Comparison of ENCODE assay signal across 13 cellular contexts in the genomic region with DNA sequence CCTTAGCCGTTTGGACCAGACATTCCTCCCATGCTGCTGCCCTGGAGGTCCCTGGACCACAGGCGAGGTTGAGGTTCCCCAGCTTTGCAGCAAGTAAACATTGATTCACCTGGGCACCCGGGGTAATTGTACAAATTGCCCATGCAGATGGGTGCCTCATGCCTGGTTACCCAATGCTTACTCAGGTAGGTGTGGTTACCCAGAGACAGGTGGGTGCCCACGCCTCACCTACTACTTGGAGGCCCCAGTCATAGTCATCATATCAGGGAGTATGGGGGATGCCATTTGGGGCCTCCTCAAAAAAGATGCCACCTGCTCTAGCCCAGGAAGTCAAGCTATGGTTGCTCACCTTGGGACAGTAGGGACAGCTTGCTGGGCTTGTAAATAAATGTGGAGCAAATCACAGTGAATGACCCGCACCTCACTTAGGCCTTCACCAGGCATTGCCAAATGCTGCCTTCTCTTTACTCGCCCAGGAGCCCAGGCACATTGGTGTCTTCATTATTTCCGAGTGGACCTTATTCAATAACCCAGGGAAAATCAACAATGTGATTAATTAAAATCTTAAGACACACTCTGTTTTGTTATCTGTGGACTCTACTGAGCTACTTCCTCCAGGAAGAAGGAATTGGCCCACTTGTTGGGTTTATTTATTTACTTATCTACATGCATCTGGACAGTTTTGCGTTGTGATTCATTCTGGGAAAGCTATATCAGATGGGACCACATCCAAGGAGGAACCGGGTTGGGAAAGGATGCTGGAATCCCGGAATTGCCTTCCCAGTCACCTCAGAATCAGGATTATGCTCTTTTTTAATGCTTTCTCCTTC. TPM values are rescaled to one million over a fixed set of nuclear protein-coding genes. Genes with fewer than 3 reads are reported as not detected.
DNase-seq lines count a peak whose midpoint lies in the region; ATAC-seq and TF ChIP-seq lines count a peak whose summit lies in the region.
"Had no signal": no experiment of that assay in that cellular context is flagged by ENCODE, and none has a peak within 500 bp of the region (broad histone marks: within the 10 kb centered on the region; RNA-seq: fewer than 3 reads in every experiment).

No MANE protein-coding gene starts in this region.

- no peaks in the 10 kb centered on the region for H3K36me3 Mint-ChIP-seq in CD14-positive monocyte
- H3K36me3 Mint-ChIP-seq: activated naive CD4-positive, alpha-beta T cell treated with anti-CD3 and anti-CD28 coated beads, Interleukin-2, amount 50 U/mL, for 24 hours had no signal

- no peaks in the 10 kb centered on the region for H3K36me3 ChIP-seq in PC-3 (ENCODE audit: low read depth, low read length)

- DNase-seq in EL: peak; percentile 88
- DNase-seq in PC-3: peak; percentile 98
- DNase-seq in dedifferentiated amniotic fluid mesenchymal stem cell (ENCODE audit: extremely low spot score): peak; percentile 47
- DNase-seq in omental fat pad (ENCODE audit: low spot score): no peak
- no peak for DNase-seq in GF-D8 (lab: John Stamatoyannopoulos, UW)
- no peak for DNase-seq in NCI-H146 (lab: John Stamatoyannopoulos, UW)
- no peak for DNase-seq in CD14-positive monocyte (ENCODE audit: low spot score)
- DNase-seq: activated CD4-positive, alpha-beta T cell treated with anti-CD3 and anti-CD28 coated beads, Interleukin-2, amount 50 U/mL, for 1 hour; DMS79; GOT3; NCI-H2081 had no signal

- no peak overlapping the region for H3K27ac Mint-ChIP-seq in CD14-positive monocyte
- H3K27ac Mint-ChIP-seq: activated naive CD4-positive, alpha-beta T cell treated with anti-CD3 and anti-CD28 coated beads, Interleukin-2, amount 50 U/mL, for 24 hours had no signal

- H3K27me3 Mint-ChIP-seq in CD14-positive monocyte (ENCODE audit: low read depth in 3 of 3): peaks cover 2 to 9% (median 4%) of the 10 kb centered on the region in 3 donors

- H3K27me3 ChIP-seq in PC-3 (ENCODE audit: low read length): no peaks in the 10 kb centered on the region

- H3K9ac ChIP-seq in PC-3 (ENCODE audit: low read length): peak overlapping the region; percentile 73

- H2AFZ ChIP-seq in PC-3 (ENCODE audit: low read length): no peak overlapping the region

- H3K4me3 Mint-ChIP-seq in CD14-positive monocyte: no peak overlapping the region
- H3K4me3 Mint-ChIP-seq: activated naive CD4-positive, alpha-beta T cell treated with anti-CD3 and anti-CD28 coated beads, Interleukin-2, amount 50 U/mL, for 24 hours had no signal

- peaks cover 3% of the 10 kb centered on the region for H3F3A ChIP-seq in PC-3 (ENCODE audit: low read length, unreplicated experiment)

- no peaks in the 10 kb centered on the region for H3K4me1 Mint-ChIP-seq in CD14-positive monocyte
- H3K4me1 Mint-ChIP-seq: activated naive CD4-positive, alpha-beta T cell treated with anti-CD3 and anti-CD28 coated beads, Interleukin-2, amount 50 U/mL, for 24 hours had no signal

- intact Hi-C loops in PC-3 (cut with micrococcal nuclease): loop anchor here (1.0 kb wide), 3 partner anchors 11 to 81 kb away; no protein-coding TSS in a partner anchor
- intact Hi-C loops in CD14-positive monocyte (cut with micrococcal nuclease): no loop called here

- CTCF ChIA-PET in PC-3 (lab: Charles Lee): interaction anchor here (0.8 to 1.1 kb wide), 4 partner anchors 11 to 108 kb away, joined by 3 to 6 read pairs (median 4); no protein-coding TSS in a partner anchor

- H3K4me1 ChIP-seq in PC-3 (ENCODE audit: insufficient read depth, low read length): peaks cover 47% of the 10 kb centered on the region

- POLR2A ChIA-PET in PC-3 (lab: Charles Lee; ENCODE audit: unreplicated experiment): interaction anchor here (0.6 to 0.7 kb wide), 2 partner anchors 16 to 232 kb away, joined by 6 to 10 read pairs; no protein-coding TSS in a partner anchor

- ATAC-seq in PC-3: peak; percentile 81
- peak; percentile 43 for ATAC-seq in omental fat pad (ENCODE audit: low FRiP score)
- ATAC-seq in HG02852 (IDR thresholded peaks at IDR 0.05; ENCODE audit: unreplicated experiment): no peak

- H3K27ac ChIP-seq in PC-3 (ENCODE audit: low read length): peak overlapping the region; percentile 98

- H3K9me3 Mint-ChIP-seq in CD14-positive monocyte: no peaks in the 10 kb centered on the region
- H3K9me3 Mint-ChIP-seq: activated naive CD4-positive, alpha-beta T cell treated with anti-CD3 and anti-CD28 coated beads, Interleukin-2, amount 50 U/mL, for 24 hours had no signal

- no peaks in the 10 kb centered on the region for H3K9me2 ChIP-seq in PC-3 (replicated peaks; ENCODE audit: low read length)

- H3K4me2 ChIP-seq in PC-3 (ENCODE audit: low read length): peak overlapping the region; percentile 79

- no peaks in the 10 kb centered on the region for H3K79me2 ChIP-seq in PC-3 (ENCODE audit: low read length)

- no peaks in the 10 kb centered on the region for H3K9me3 ChIP-seq in PC-3 (ENCODE audit: low read length)

- no TSS peak for BruUV-seq in PC-3 (replicated peaks; lab: Mats Ljungman, UMichigan)

- no peaks in the 10 kb centered on the region for H4K20me1 ChIP-seq in PC-3 (ENCODE audit: low read length)

- TF ChIP-seq CTCF in PC-3 (conservative IDR thresholded peaks at IDR 0.05; ENCODE audit: low read depth, low read length): no peak
- TF ChIP-seq CTCF in omental fat pad (IDR thresholded peaks at IDR 0.05): no peak
- TF ChIP-seq CTCF in CD14-positive monocyte (IDR thresholded peaks at IDR 0.05): no peak

- peak overlapping the region; percentile 44 for H3K4me3 ChIP-seq in PC-3 (ENCODE audit: low read length)

RNA-seq across cellular contexts. Expression of a gene that starts 35.6 kb away (rescaled TPM):
- total RNA-seq in PC-3 (2014; rRNA removed): 3.5 and 7.8 TPM in 2 replicates
- 1 to 10 TPM in 1 of 4 donors, under 1 TPM in 3; 0.44 to 3.3 (median 0.66) TPM for total RNA-seq in omental fat pad
- polyA plus RNA-seq in CD14-positive monocyte: not detected

Comparison
In these comparisons a context has a peak if more than half of its experiments do, and no peak if none do; other contexts are left out.
1. DNase-seq: peak in EL (single experiment), PC-3 (single experiment) and dedifferentiated amniotic fluid mesenchymal stem cell (single experiment); none in omental fat pad (single experiment), GF-D8 (single experiment), NCI-H146 (single experiment) and CD14-positive monocyte (single experiment).